ENCODE assay signal across 16 cellular contexts in the genomic region with DNA sequence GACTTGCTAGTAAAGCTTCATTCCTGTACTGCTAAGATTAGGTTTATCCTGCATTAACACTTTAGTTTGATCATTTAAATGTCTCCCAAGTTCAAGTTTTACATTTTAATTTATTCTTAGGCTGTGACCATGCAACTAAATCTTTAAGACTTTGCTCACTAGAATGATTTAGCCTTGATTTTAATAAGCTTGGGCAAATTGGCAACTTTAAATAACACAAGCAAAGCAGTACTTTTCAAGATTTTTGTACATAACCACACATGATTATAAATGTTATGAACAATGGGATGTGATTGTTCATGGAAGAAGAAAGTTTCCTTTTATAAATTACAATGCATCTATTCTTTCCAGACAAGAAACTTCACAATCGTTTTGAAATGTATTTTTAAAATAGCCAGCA.
DNase-seq lines count a peak whose midpoint lies in the region; ATAC-seq, FAIRE-seq and TF ChIP-seq lines count a peak whose summit lies in the region.
"Had no signal": no experiment of that assay in that cellular context is flagged by ENCODE, and none has a peak within 500 bp of the region (broad histone marks: within the 10 kb centered on the region; RNA-seq: fewer than 3 reads in every experiment).

No MANE protein-coding gene starts in this region.

- H3K4me3 ChIP-seq in psoas muscle, result no peak overlapping the region
- H3K4me3 ChIP-seq: BLaER1 treated with 17β-estradiol and CSF1 and Interleukin-3, amounts not matched to agents 10 nM and 100 nM; GM12878 had no signal

- intact Hi-C loops in psoas muscle (cut with DNase I), result no loop called here

- H3K4me1 ChIP-seq in psoas muscle, result no peaks in the 10 kb centered on the region
- H3K4me1 ChIP-seq: BLaER1 treated with 17β-estradiol and CSF1 and Interleukin-3, amounts not matched to agents 10 nM and 100 nM had no signal

- no peaks in the 10 kb centered on the region for H3K36me3 ChIP-seq in psoas muscle (ENCODE audit: insufficient read depth in 1 of 2, low read depth in 1 of 2)
- H3K36me3 ChIP-seq: BLaER1 treated with 17β-estradiol and CSF1 and Interleukin-3, amounts not matched to agents 10 nM and 100 nM had no signal

- FAIRE-seq in islet of Langerhans (lab: Jason Lieb, UNC), result peak; percentile 24
- FAIRE-seq: GM12878, GM19239, H1 had no signal

- H3K27me3 ChIP-seq in psoas muscle (ENCODE audit: insufficient read depth in 3 of 3, low read length in 2 of 3), result no peaks in the 10 kb centered on the region
- H3K27me3 ChIP-seq: BLaER1 treated with 17β-estradiol and CSF1 and Interleukin-3, amounts not matched to agents 10 nM and 100 nM had no signal

- DNase-seq in foreskin melanocyte (peak; percentile 20), putamen (ENCODE audit: low spot score) (peak; percentile 41), psoas muscle (no peak), GM19238 (ENCODE audit: insufficient read length, low spot score) (no peak)
- DNase-seq: Calu3; CD8-positive, alpha-beta T cell; DND-41; EL; H9 had no signal

- no peaks in the 10 kb centered on the region for H3K9me3 ChIP-seq in psoas muscle
- H3K9me3 ChIP-seq: BLaER1 treated with 17β-estradiol and CSF1 and Interleukin-3, amounts not matched to agents 10 nM and 100 nM had no signal

- ATAC-seq in psoas muscle, result no peak
- ATAC-seq in HG03108 (IDR thresholded peaks at IDR 0.05; ENCODE audit: unreplicated experiment), result no peak
- ATAC-seq: CD8-positive, alpha-beta T cell; GM12878 had no signal

- no peak overlapping the region for H3K27ac ChIP-seq in psoas muscle
- H3K27ac ChIP-seq: BLaER1 treated with 17β-estradiol and CSF1 and Interleukin-3, amounts not matched to agents 10 nM and 100 nM; HL-60 had no signal

- 31 to 39% (median 35%) methylated on average over 1 of the region's 1 CpG for whole genome bisulfite sequencing in psoas muscle, 3 donors

- no peak for TF ChIP-seq CTCF in psoas muscle (IDR thresholded peaks at IDR 0.05)

Comparison
In these comparisons a context has a peak if more than half of its experiments do, and no peak if none do; other contexts are left out.
1. DNase-seq: peak in foreskin melanocyte (single experiment) and putamen (single experiment); none in psoas muscle (0 of 2) and GM19238 (single experiment).